Comparison of ENCODE assay signal across 17 cellular contexts in genomic region chr1:21871943-21872342, GRCh38. TPM values are rescaled to one million over a fixed set of nuclear protein-coding genes. Genes with fewer than 3 reads are reported as not detected.
DNase-seq lines count a peak whose midpoint lies in the region; ATAC-seq and TF ChIP-seq lines count a peak whose summit lies in the region.
"Had no signal": no experiment of that assay in that cellular context is flagged by ENCODE, and none has a peak within 500 bp of the region (broad histone marks: within the 10 kb centered on the region; RNA-seq: fewer than 3 reads in every experiment).

No MANE protein-coding gene starts in this region.

- no peak overlapping the region for H3K4me3 Mint-ChIP-seq in memory B cell
- H3K4me3 Mint-ChIP-seq: activated B cell treated with CpG ODN at 0.5 μM for 24 hours; activated CD8-positive, alpha-beta T cell treated with anti-CD3 and anti-CD28 coated beads, Interleukin-2, amount 10 ng/mL, durations not matched to agents 7 days and 5 days; B cell; T-helper 17 cell had no signal

- intact Hi-C loops in ascending aorta (cut with DNase I) (no loop called here), transverse colon (cut with DNase I; ENCODE audit: low total_unique reads) (no loop called here), ovary (cut with DNase I) (no loop called here)

- no peaks in the 10 kb centered on the region for H3K9me3 Mint-ChIP-seq in memory B cell
- H3K9me3 Mint-ChIP-seq: activated B cell treated with CpG ODN at 0.5 μM for 24 hours had no signal

- in situ Hi-C loops in transverse colon (cut with MboI; ENCODE audit: low pct_ligation_motif_present in 1 of 4, low pct_unique_long_range_greater_than_20kb in 1 of 4, low sequenced_read_pairs in 3 of 4) = loop anchor here in 1 of 4 donors (25.0 kb wide), 1 partner anchor 90 kb away; no protein-coding TSS in a partner anchor

- H3K36me3 ChIP-seq in ascending aorta (peaks cover 80 to 94% of the 10 kb centered on the region in 2 donors), transverse colon (peaks cover 0 to 18% (median 0%) of the 10 kb centered on the region in 4 donors), ovary (no peaks in the 10 kb centered on the region)
- H3K36me3 ChIP-seq: right lobe of liver had no signal

- no peaks in the 10 kb centered on the region for H3K27me3 Mint-ChIP-seq in memory B cell
- H3K27me3 Mint-ChIP-seq: activated B cell treated with CpG ODN at 0.5 μM for 24 hours, B cell had no signal

- TF ChIP-seq EP300 in transverse colon (IDR thresholded peaks at IDR 0.05; ENCODE audit: low read depth) (no peak), ovary (IDR thresholded peaks at IDR 0.05) (no peak)

- WGBS in transverse colon (ENCODE audit: low coverage in 1 of 2), 2 donors = 83% methylated on average over 13 of the region's 13 CpGs; no CpG with 5 or more reads in 1 of the 2 donors
- WGBS in ovary, 3 donors = 82 to 87% (median 83%) methylated on average over 13 of the region's 13 CpGs

- H3K4me3 ChIP-seq in ascending aorta (no peak overlapping the region), transverse colon (no peak overlapping the region), ovary (no peak overlapping the region)
- H3K4me3 ChIP-seq: right lobe of liver, suprapubic skin had no signal

- TF ChIP-seq CTCF in ascending aorta (IDR thresholded peaks at IDR 0.05) = no peak
- no peak for TF ChIP-seq CTCF in transverse colon (IDR thresholded peaks at IDR 0.05)
- TF ChIP-seq CTCF in ovary (IDR thresholded peaks at IDR 0.05) = no peak

- no peak for TF ChIP-seq POLR2A in transverse colon (IDR thresholded peaks at IDR 0.05)
- TF ChIP-seq POLR2A in ovary (IDR thresholded peaks at IDR 0.05) = no peak

- peak; percentile 34 for DNase-seq in M059J (ENCODE audit: low read depth)
- peak in 1 of 2 donors; percentile 25 for DNase-seq in ascending aorta (ENCODE audit: low spot score in 2 of 2)
- DNase-seq in memory B cell (ENCODE audit: low spot score in 2 of 2) = no peak
- DNase-seq in transverse colon = peak; percentile 29
- DNase-seq in ovary = no peak
- DNase-seq in GOT3 (lab: John Stamatoyannopoulos, UW) = no peak
- DNase-seq: activated B cell treated with CpG ODN at 0.5 μM for 24 hours; activated CD8-positive, alpha-beta T cell treated with anti-CD3 and anti-CD28 coated beads, Interleukin-2, amount 10 ng/mL, durations not matched to agents 7 days and 5 days; effector memory CD4-positive, alpha-beta T cell; NCI-H1694 treated with DMSO at 0.1 percent for 48 hours; right lobe of liver; SIG-M5; stimulated activated CD4-positive, alpha-beta T cell treated with anti-CD3 and anti-CD28 coated beads, Interleukin-1b, Interleukin-23, amount 100 ng/mL, for 48 hours; T-helper 17 cell had no signal

- no peak overlapping the region for H3K27ac Mint-ChIP-seq in memory B cell
- H3K27ac Mint-ChIP-seq: activated B cell treated with CpG ODN at 0.5 μM for 24 hours; activated CD8-positive, alpha-beta T cell treated with anti-CD3 and anti-CD28 coated beads, Interleukin-2, amount 10 ng/mL, durations not matched to agents 7 days and 5 days; B cell; T-helper 17 cell had no signal

- H3K9me3 ChIP-seq in ascending aorta (no peaks in the 10 kb centered on the region), transverse colon (no peaks in the 10 kb centered on the region), ovary (no peaks in the 10 kb centered on the region)
- H3K9me3 ChIP-seq: right lobe of liver, suprapubic skin had no signal

- peak overlapping the region; percentile 52 to 66 for H3K27ac ChIP-seq in ascending aorta
- peak overlapping the region in 1 of 4 donors; percentile 24 for H3K27ac ChIP-seq in transverse colon
- no peak overlapping the region for H3K27ac ChIP-seq in ovary
- H3K27ac ChIP-seq: right lobe of liver, suprapubic skin had no signal

- ATAC-seq in memory B cell (ENCODE audit: low read depth) = peak; percentile 26
- no peak for ATAC-seq in GM19035 (IDR thresholded peaks at IDR 0.05; ENCODE audit: unreplicated experiment)
- ATAC-seq: activated CD8-positive, alpha-beta T cell treated with anti-CD3 and anti-CD28 coated beads, Interleukin-2, amount 10 ng/mL, durations not matched to agents 7 days and 5 days; T-helper 17 cell had no signal

- H3K36me3 Mint-ChIP-seq in memory B cell = no peaks in the 10 kb centered on the region

- H3K4me1 ChIP-seq in ascending aorta (peaks cover 17% of the 10 kb centered on the region in 2 donors), transverse colon (peaks cover 0 to 14% (median 9%) of the 10 kb centered on the region in 4 donors), ovary (ENCODE audit: insufficient read depth) (peaks cover 5% of the 10 kb centered on the region)
- H3K4me1 ChIP-seq: right lobe of liver had no signal

- H3K27me3 ChIP-seq in ascending aorta (no peaks in the 10 kb centered on the region), transverse colon (no peaks in the 10 kb centered on the region), ovary (no peaks in the 10 kb centered on the region)
- H3K27me3 ChIP-seq: right lobe of liver, suprapubic skin had no signal

- H3K4me1 Mint-ChIP-seq in memory B cell = peaks cover 8% of the 10 kb centered on the region

RNA-seq across cellular contexts. Expression of gene LDLRAD2, which starts 59.9 kb away (rescaled TPM):
- total RNA-seq in M059J (2014; rRNA removed; shearing (Covaris generic)) = not detected in 2 replicates
- total RNA-seq in ascending aorta (not detected), transverse colon (under 1 TPM in 1 of 4 donors, not detected in 3; 0.48 TPM), ovary (under 1 TPM in 6 of 7 donors, not detected in 1; 0.07 to 0.48 (median 0.20) TPM)
- under 1 TPM in 1 of 2 donors, not detected in 1; 0.88 TPM for polyA plus RNA-seq in ovary
- total RNA-seq: activated CD8-positive, alpha-beta T cell treated with anti-CD3 and anti-CD28 coated beads, Interleukin-2, amount 10 ng/mL, durations not matched to agents 7 days and 5 days; right lobe of liver; T-helper 17 cell had no signal

Comparison
In these comparisons a context has a peak if more than half of its experiments do, and no peak if none do; other contexts are left out.
1. DNase-seq: peak in M059J (single experiment) and transverse colon (single experiment); none in memory B cell (0 of 2), ovary (0 of 5) and GOT3 (single experiment).
2. H3K27ac ChIP-seq: peak in ascending aorta (2 of 2); none in ovary (0 of 2).